Comparison of ENCODE assay signal across 30 cellular contexts in genomic region chr17:76449126-76449525, GRCh38. TPM values are rescaled to one million over a fixed set of nuclear protein-coding genes. Genes with fewer than 3 reads are reported as not detected.
DNase-seq lines count a peak whose midpoint lies in the region; ATAC-seq and TF ChIP-seq lines count a peak whose summit lies in the region.
"Had no signal": no experiment of that assay in that cellular context is flagged by ENCODE, and none has a peak within 500 bp of the region (broad histone marks: within the 10 kb centered on the region; RNA-seq: fewer than 3 reads in every experiment).

No MANE protein-coding gene starts in this region.

- WGBS in heart left ventricle, 4 donors: 85 to 94% (median 89%) methylated on average over 6 of the region's 6 CpGs
- 94 to 97% methylated on average over 5 to 6 of the region's 6 CpGs for WGBS in transverse colon (ENCODE audit: low coverage in 1 of 2), 2 donors
- 87 to 91% methylated on average over 6 of the region's 6 CpGs for WGBS in testis, 2 donors

- H3K36me3 Mint-ChIP-seq in stimulated activated naive B cell treated with anti-CD40 and anti-IgM and Interleukin-4, amounts not matched to agents 10 μg/mL and 1 μg/mL and 100 μg/mL, for 72 hours: peaks cover 0 to 7% of the 10 kb centered on the region in 2 donors

- TF ChIP-seq CTCF in heart left ventricle (IDR thresholded peaks at IDR 0.05) (no peak), OCI-LY7 (conservative IDR thresholded peaks at IDR 0.05; ENCODE audit: low read length) (no peak), transverse colon (IDR thresholded peaks at IDR 0.05) (no peak), testis (IDR thresholded peaks at IDR 0.05) (no peak)

- in situ Hi-C loops in transverse colon (cut with MboI; ENCODE audit: low pct_ligation_motif_present in 1 of 4, low pct_unique_long_range_greater_than_20kb in 1 of 4, low sequenced_read_pairs in 3 of 4): no loop called here

- H3K4me3 Mint-ChIP-seq in stimulated activated naive B cell treated with anti-CD40 and anti-IgM and Interleukin-4, amounts not matched to agents 10 μg/mL and 1 μg/mL and 100 μg/mL, for 72 hours: no peak overlapping the region
- H3K4me3 Mint-ChIP-seq in stimulated activated naive CD8-positive, alpha-beta T cell treated with anti-CD3 and anti-CD28 coated beads, Interleukin-15, amount 100 ng/mL, for 72 hours: no peak overlapping the region
- H3K4me3 Mint-ChIP-seq: activated CD4-positive, alpha-beta memory T cell treated with anti-CD3 and anti-CD28 coated beads, Interleukin-2, amount 10 ng/mL, durations not matched to agents 7 days and 5 days had no signal

- no peak for DNase-seq in heart left ventricle
- DNase-seq in Right ventricle myocardium inferior (ENCODE audit: missing footprints): no peak
- no peak for DNase-seq in OCI-LY7 (ENCODE audit: low spot score)
- DNase-seq in fibroblast of peridontal ligament (ENCODE audit: extremely low read depth): peak; percentile 54
- DNase-seq in stimulated activated naive B cell treated with anti-CD40 and anti-IgM and Interleukin-4, amounts not matched to agents 10 μg/mL and 1 μg/mL and 100 μg/mL, for 72 hours: no peak
- no peak for DNase-seq in transverse colon
- DNase-seq in testis: no peak
- no peak for DNase-seq in stimulated activated naive CD8-positive, alpha-beta T cell treated with anti-CD3 and anti-CD28 coated beads, Interleukin-15, amount 100 ng/mL, for 72 hours
- DNase-seq: activated CD4-positive, alpha-beta memory T cell treated with anti-CD3 and anti-CD28 coated beads, Interleukin-2, amount 10 ng/mL, durations not matched to agents 7 days and 5 days; activated CD8-positive, alpha-beta memory T cell treated with anti-CD3 and anti-CD28 coated beads, Interleukin-2, amount 50 U/mL, for 48 hours; BE2C; COR-L47; DMS53; dorsolateral prefrontal cortex; HCEC 1CT; kidney; NCI-H1105 treated with DMSO at 0.1 percent for 48 hours; NCI-H2029 treated with DMSO at 0.1 percent for 48 hours; NCI-H226; NCI-H69; psoas muscle; stomach; trophoblast cell had no signal

- POLR2A ChIA-PET in OCI-LY7 (lab: Charles Lee): interaction anchor here (0.9 to 1.4 kb wide), 6 partner anchors 8 to 79 kb away, joined by 3 to 4 read pairs (median 3); no protein-coding TSS in a partner anchor

- H3K36me3 ChIP-seq in heart left ventricle (no peaks in the 10 kb centered on the region), OCI-LY7 (ENCODE audit: insufficient read depth, low read length) (peaks cover 17% of the 10 kb centered on the region; the same call in 1 of the 2 replicates), transverse colon (no peaks in the 10 kb centered on the region), testis (ENCODE audit: low read depth, missing control alignments) (no peaks in the 10 kb centered on the region)
- H3K36me3 ChIP-seq: stomach had no signal

- H3K9me3 ChIP-seq in heart left ventricle (no peaks in the 10 kb centered on the region), OCI-LY7 (ENCODE audit: low read length) (no peaks in the 10 kb centered on the region), transverse colon (no peaks in the 10 kb centered on the region), testis (no peaks in the 10 kb centered on the region)
- H3K9me3 ChIP-seq: BE2C, psoas muscle, SJSA1, stomach had no signal

- H3K4me3 ChIP-seq in heart left ventricle (no peak overlapping the region), OCI-LY7 (ENCODE audit: low read depth, low read length, poor library complexity, severe bottlenecking) (no peak overlapping the region), transverse colon (no peak overlapping the region), testis (no peak overlapping the region)
- H3K4me3 ChIP-seq: lung, psoas muscle, SJSA1, stomach had no signal

- H3K4me1 Mint-ChIP-seq in stimulated activated naive B cell treated with anti-CD40 and anti-IgM and Interleukin-4, amounts not matched to agents 10 μg/mL and 1 μg/mL and 100 μg/mL, for 72 hours: peaks cover 58 to 84% of the 10 kb centered on the region in 2 donors
- H3K4me1 Mint-ChIP-seq in stimulated activated naive CD8-positive, alpha-beta T cell treated with anti-CD3 and anti-CD28 coated beads, Interleukin-15, amount 100 ng/mL, for 72 hours: peaks cover 86% of the 10 kb centered on the region

- no peak for TF ChIP-seq POLR2A in heart left ventricle (IDR thresholded peaks at IDR 0.05)
- TF ChIP-seq POLR2A in transverse colon (IDR thresholded peaks at IDR 0.05): no peak
- TF ChIP-seq POLR2A in testis (IDR thresholded peaks at IDR 0.05): no peak

- H2AFZ ChIP-seq in OCI-LY7 (ENCODE audit: low read length): no peak overlapping the region

- intact Hi-C loops in heart left ventricle (cut with DNase I): loop anchor here in 1 of 10 donors (5.0 kb wide), 1 partner anchor 37 kb away; no protein-coding TSS in a partner anchor
- intact Hi-C loops in Right ventricle myocardium inferior (cut with DNase I): no loop called here
- intact Hi-C loops in OCI-LY7 (cut with micrococcal nuclease; ENCODE audit: unreplicated experiment): no loop called here
- intact Hi-C loops in transverse colon (cut with DNase I; ENCODE audit: low total_unique reads): no loop called here
- intact Hi-C loops in testis (cut with DNase I; ENCODE audit: low total_unique reads): no loop called here

- H3K27ac ChIP-seq in heart left ventricle (peak overlapping the region in 11 of 12 donors; percentile 29 to 91 (median 80)), OCI-LY7 (ENCODE audit: low read depth, low read length, poor library complexity, severe bottlenecking) (no peak overlapping the region), transverse colon (no peak overlapping the region), testis (no peak overlapping the region)
- H3K27ac ChIP-seq: dorsolateral prefrontal cortex, SJSA1, stomach had no signal

- BruUV-seq in OCI-LY7 (replicated peaks; lab: Mats Ljungman, UMichigan): no TSS peak

- H3K27me3 Mint-ChIP-seq in stimulated activated naive B cell treated with anti-CD40 and anti-IgM and Interleukin-4, amounts not matched to agents 10 μg/mL and 1 μg/mL and 100 μg/mL, for 72 hours: no peaks in the 10 kb centered on the region
- no peaks in the 10 kb centered on the region for H3K27me3 Mint-ChIP-seq in stimulated activated naive CD8-positive, alpha-beta T cell treated with anti-CD3 and anti-CD28 coated beads, Interleukin-15, amount 100 ng/mL, for 72 hours
- H3K27me3 Mint-ChIP-seq: activated CD4-positive, alpha-beta memory T cell treated with anti-CD3 and anti-CD28 coated beads, Interleukin-2, amount 10 ng/mL, durations not matched to agents 7 days and 5 days had no signal

- H3K27me3 ChIP-seq in heart left ventricle: no peaks in the 10 kb centered on the region
- H3K27me3 ChIP-seq in transverse colon: no peaks in the 10 kb centered on the region
- H3K27me3 ChIP-seq in testis: no peaks in the 10 kb centered on the region
- H3K27me3 ChIP-seq: BE2C, dorsolateral prefrontal cortex, SJSA1, stomach had no signal

- ATAC-seq in heart left ventricle (no peak), Right ventricle myocardium inferior (no peak)
- no peak for ATAC-seq in stimulated activated naive B cell treated with anti-CD40 and anti-IgM and Interleukin-4, amounts not matched to agents 10 μg/mL and 1 μg/mL and 100 μg/mL, for 72 hours (replicated peaks)
- ATAC-seq in stimulated activated naive CD8-positive, alpha-beta T cell treated with anti-CD3 and anti-CD28 coated beads, Interleukin-15, amount 100 ng/mL, for 72 hours: no peak
- ATAC-seq: activated CD4-positive, CD25-positive, alpha-beta regulatory T cell treated with anti-CD3 and anti-CD28 coated beads, Interleukin-2, amount 50 U/mL, for 24 hours; activated naive CD4-positive, alpha-beta T cell treated with anti-CD3 and anti-CD28 coated beads, Interleukin-2, amount 50 U/mL, for 72 hours; psoas muscle had no signal

- peaks cover 67% of the 10 kb centered on the region for H4K20me1 ChIP-seq in OCI-LY7 (ENCODE audit: insufficient read depth, low read length)

- peak overlapping the region; percentile 20 for H3K27ac Mint-ChIP-seq in stimulated activated naive B cell treated with anti-CD40 and anti-IgM and Interleukin-4, amounts not matched to agents 10 μg/mL and 1 μg/mL and 100 μg/mL, for 72 hours
- no peak overlapping the region for H3K27ac Mint-ChIP-seq in stimulated activated naive CD8-positive, alpha-beta T cell treated with anti-CD3 and anti-CD28 coated beads, Interleukin-15, amount 100 ng/mL, for 72 hours
- H3K27ac Mint-ChIP-seq: activated CD4-positive, alpha-beta memory T cell treated with anti-CD3 and anti-CD28 coated beads, Interleukin-2, amount 10 ng/mL, durations not matched to agents 7 days and 5 days; activated naive CD4-positive, alpha-beta T cell treated with anti-CD3 and anti-CD28 coated beads, Interleukin-2, amount 50 U/mL, for 72 hours had no signal

- H3K9me2 ChIP-seq in OCI-LY7 (ENCODE audit: insufficient read depth, low read length): no peaks in the 10 kb centered on the region

- H3K9me3 Mint-ChIP-seq in stimulated activated naive B cell treated with anti-CD40 and anti-IgM and Interleukin-4, amounts not matched to agents 10 μg/mL and 1 μg/mL and 100 μg/mL, for 72 hours: peaks cover 0 to 1% of the 10 kb centered on the region in 2 donors
- H3K9me3 Mint-ChIP-seq in stimulated activated naive CD8-positive, alpha-beta T cell treated with anti-CD3 and anti-CD28 coated beads, Interleukin-15, amount 100 ng/mL, for 72 hours: no peaks in the 10 kb centered on the region
- H3K9me3 Mint-ChIP-seq: activated CD4-positive, alpha-beta memory T cell treated with anti-CD3 and anti-CD28 coated beads, Interleukin-2, amount 10 ng/mL, durations not matched to agents 7 days and 5 days; activated naive CD4-positive, alpha-beta T cell treated with anti-CD3 and anti-CD28 coated beads, Interleukin-2, amount 50 U/mL, for 72 hours had no signal

- H3K4me1 ChIP-seq in heart left ventricle (peaks cover 11 to 72% (median 54%) of the 10 kb centered on the region in 12 donors), OCI-LY7 (ENCODE audit: insufficient read depth, low read length, poor library complexity, severe bottlenecking) (peaks cover 75% of the 10 kb centered on the region), transverse colon (peaks cover 6 to 26% (median 14%) of the 10 kb centered on the region in 4 donors), testis (no peaks in the 10 kb centered on the region)

- CTCF ChIA-PET in OCI-LY7 (lab: Charles Lee; ENCODE audit: unreplicated experiment): interaction anchor here (0.7 to 1.1 kb wide), 2 partner anchors 10 to 55 kb away, joined by 3 to 5 read pairs; no protein-coding TSS in a partner anchor

- H3K79me2 ChIP-seq in OCI-LY7 (ENCODE audit: insufficient read depth, low read depth, low read length): peaks cover 88% of the 10 kb centered on the region

- H3K4me2 ChIP-seq in OCI-LY7 (ENCODE audit: low read length): 0 out of 2 replicates have a peak overlapping the region, but pooled peaks have one; percentile 86

- TF ChIP-seq EP300 in transverse colon (IDR thresholded peaks at IDR 0.05; ENCODE audit: low read depth): no peak

RNA-seq across cellular contexts. Expression of gene UBE2O, which starts 3.8 kb away (rescaled TPM):
- total RNA-seq in heart left ventricle (10 to 100 TPM; 23.0 to 36.1 (median 31.8) TPM), Right ventricle myocardium inferior (35.4 TPM), OCI-LY7 (2022) (71.0 and 79.6 TPM in 2 replicates), transverse colon (10 to 100 TPM in 3 of 4 donors, 1 to 10 TPM in 1; 9.8 to 28.8 (median 15.9) TPM), testis (10 to 100 TPM; 56.6 to 58.0 TPM)
- polyA plus RNA-seq in heart left ventricle (10 to 100 TPM; 16.0 to 19.3 TPM), testis (ENCODE audit: insufficient read depth, low read depth, low replicate concordance) (40.6 TPM)
- 43.4 and 55.1 TPM in 2 replicates for total RNA-seq in OCI-LY7 (2014; rRNA removed; shearing (Covaris generic))

RNA-seq across cellular contexts. Expression of gene AANAT, which starts 18.3 kb away (rescaled TPM):
- total RNA-seq in heart left ventricle: not detected
- under 1 TPM in 1 of 2 donors, not detected in 1; 0.19 TPM for polyA plus RNA-seq in heart left ventricle
- not detected for total RNA-seq in Right ventricle myocardium inferior
- total RNA-seq in OCI-LY7 (2014; rRNA removed; shearing (Covaris generic)): not detected in 2 replicates
- not detected in 2 replicates for total RNA-seq in OCI-LY7 (2022)
- total RNA-seq in transverse colon: not detected
- total RNA-seq in testis: 1 to 10 TPM; 2.0 to 4.3 TPM
- polyA plus RNA-seq in testis (ENCODE audit: insufficient read depth, low read depth, low replicate concordance): 4.4 TPM
- total RNA-seq: activated CD4-positive, alpha-beta memory T cell treated with anti-CD3 and anti-CD28 coated beads, Interleukin-2, amount 10 ng/mL, durations not matched to agents 7 days and 5 days; activated naive CD4-positive, alpha-beta T cell treated with anti-CD3 and anti-CD28 coated beads, Interleukin-2, amount 50 U/mL, for 72 hours; kidney; MCF 10A; mucosa of gallbladder; psoas muscle; SJSA1; skeletal muscle tissue; stomach had no signal

RNA-seq across cellular contexts. Expression of gene RHBDF2, which starts 52.1 kb away (rescaled TPM):
- total RNA-seq in heart left ventricle (10 to 100 TPM in 7 of 9 donors, 1 to 10 TPM in 2; 6.3 to 49.4 (median 14.1) TPM), Right ventricle myocardium inferior (17.9 TPM), OCI-LY7 (2022) (158 and 173 TPM in 2 replicates), transverse colon (10 to 100 TPM; 11.3 to 47.4 (median 23.2) TPM), testis (10 to 100 TPM; 26.3 to 30.2 TPM)
- polyA plus RNA-seq in heart left ventricle (10 to 100 TPM; 11.7 to 18.3 TPM), testis (ENCODE audit: insufficient read depth, low read depth, low replicate concordance) (9.7 TPM)
- total RNA-seq in OCI-LY7 (2014; rRNA removed; shearing (Covaris generic)): 122 and 144 TPM in 2 replicates

Comparison
In these comparisons a context has a peak if more than half of its experiments do, and no peak if none do; other contexts are left out.
1. H3K27ac ChIP-seq: peak in heart left ventricle (11 of 12); none in OCI-LY7 (single experiment), transverse colon (0 of 4) and testis (0 of 2).